Comparison of ENCODE assay signal across 1 cellular context in the genomic region with DNA sequence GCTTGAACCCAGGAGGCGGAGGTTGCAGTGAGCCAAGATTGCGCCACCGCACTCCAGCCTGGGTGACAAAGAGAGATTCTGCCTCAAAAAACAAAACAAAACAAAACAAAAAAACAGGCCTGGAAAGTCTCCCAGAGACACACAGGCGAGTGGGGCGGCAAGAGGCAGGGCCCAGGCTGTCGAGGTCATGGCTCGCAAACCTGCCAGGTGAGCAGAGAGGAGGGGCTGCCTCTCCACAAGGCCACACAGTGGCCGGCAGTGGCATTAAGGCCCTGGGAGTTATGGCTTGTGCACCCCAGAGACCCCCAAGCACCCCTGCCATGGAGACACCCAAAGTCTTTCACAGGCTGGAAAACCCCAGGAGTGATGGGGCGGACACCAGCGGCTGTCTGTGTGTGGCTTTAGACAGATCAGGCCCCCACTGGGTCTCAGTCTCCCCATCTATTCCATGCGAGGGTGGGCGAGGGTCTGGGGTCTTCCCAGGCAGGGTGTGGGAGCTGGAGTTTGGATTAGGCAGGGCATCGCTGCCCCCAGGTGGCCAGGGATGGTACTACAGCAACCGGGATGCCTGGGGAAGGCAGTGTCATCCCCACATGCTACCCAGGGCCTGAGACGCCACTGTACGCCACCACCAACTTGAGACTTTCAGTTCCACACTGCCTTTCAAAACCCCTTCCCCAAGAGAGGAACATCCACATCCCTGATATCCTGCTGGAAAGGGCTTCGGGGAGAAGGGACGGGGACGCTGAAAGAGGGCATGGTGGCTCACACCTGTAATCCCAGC.
TF ChIP-seq lines count a peak whose summit lies in the region.

No MANE protein-coding gene starts in this region.

TF ChIP-seq in GM12891, 5 proteins besides CTCF, POLR2A, EP300 and RAD21:
- TF ChIP-seq PAX5 (IDR thresholded peaks at IDR 0.05; ENCODE audit: insufficient read depth, low read length, severe bottlenecking), result no peak
- TF ChIP-seq POU2F2 (IDR thresholded peaks at IDR 0.05; ENCODE audit: low read depth, low read length), result no peak
- TF ChIP-seq SPI1 (IDR thresholded peaks at IDR 0.05; ENCODE audit: low read depth, low read length), result no peak
- peak; percentile 46; the same call in 1 of the 2 replicates for TF ChIP-seq POLR2AphosphoS5 (IDR thresholded peaks at IDR 0.05; ENCODE audit: low read depth, low read length)
- TF ChIP-seq TAF1 (IDR thresholded peaks at IDR 0.05; ENCODE audit: low read depth, low read length), result no peak
